1 cellular context compared by ENCODE assay signal in the genomic region with DNA sequence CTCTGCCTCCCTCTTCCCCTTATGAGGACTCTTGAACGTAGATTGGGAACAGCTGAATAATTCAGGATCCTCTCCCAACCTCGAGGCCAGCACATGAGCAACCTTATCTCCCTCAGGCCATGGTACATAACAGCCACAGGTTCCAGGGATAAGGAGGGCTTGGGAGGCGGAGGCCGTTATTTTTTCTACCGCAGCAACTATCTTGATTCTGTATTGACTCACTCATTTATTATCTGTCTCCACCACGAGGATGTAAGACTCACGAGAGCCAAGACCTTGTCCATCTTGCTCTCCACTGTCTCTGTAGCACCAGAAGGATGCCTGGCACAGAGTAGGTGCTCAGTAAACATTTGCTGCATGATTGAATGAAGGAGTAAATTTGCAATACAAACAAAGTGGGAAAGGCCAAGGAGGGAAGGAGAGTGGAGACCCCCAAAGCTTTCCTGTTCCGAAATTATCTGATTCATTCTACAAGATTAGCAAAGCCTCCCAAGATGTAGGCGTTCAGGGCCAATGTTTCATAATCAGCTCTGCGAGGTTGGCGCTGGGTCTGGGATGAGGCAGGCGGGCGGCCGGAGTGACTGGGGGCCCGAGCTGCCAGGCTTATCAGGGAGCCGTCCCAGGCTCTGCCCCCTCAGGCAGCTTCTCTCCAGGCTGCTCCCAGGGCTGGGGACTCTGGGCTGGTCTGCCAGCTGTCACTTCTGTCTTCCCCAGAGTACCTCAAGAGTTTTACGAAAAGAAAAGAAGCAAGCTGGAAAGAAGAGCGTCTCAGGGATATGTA.
TF ChIP-seq lines count a peak whose summit lies in the region.

No MANE protein-coding gene starts in this region.

TF ChIP-seq in K562, 482 proteins besides CTCF, POLR2A, EP300 and RAD21 (continued from another document and continues in another):
- TF ChIP-seq, protein P1, sequence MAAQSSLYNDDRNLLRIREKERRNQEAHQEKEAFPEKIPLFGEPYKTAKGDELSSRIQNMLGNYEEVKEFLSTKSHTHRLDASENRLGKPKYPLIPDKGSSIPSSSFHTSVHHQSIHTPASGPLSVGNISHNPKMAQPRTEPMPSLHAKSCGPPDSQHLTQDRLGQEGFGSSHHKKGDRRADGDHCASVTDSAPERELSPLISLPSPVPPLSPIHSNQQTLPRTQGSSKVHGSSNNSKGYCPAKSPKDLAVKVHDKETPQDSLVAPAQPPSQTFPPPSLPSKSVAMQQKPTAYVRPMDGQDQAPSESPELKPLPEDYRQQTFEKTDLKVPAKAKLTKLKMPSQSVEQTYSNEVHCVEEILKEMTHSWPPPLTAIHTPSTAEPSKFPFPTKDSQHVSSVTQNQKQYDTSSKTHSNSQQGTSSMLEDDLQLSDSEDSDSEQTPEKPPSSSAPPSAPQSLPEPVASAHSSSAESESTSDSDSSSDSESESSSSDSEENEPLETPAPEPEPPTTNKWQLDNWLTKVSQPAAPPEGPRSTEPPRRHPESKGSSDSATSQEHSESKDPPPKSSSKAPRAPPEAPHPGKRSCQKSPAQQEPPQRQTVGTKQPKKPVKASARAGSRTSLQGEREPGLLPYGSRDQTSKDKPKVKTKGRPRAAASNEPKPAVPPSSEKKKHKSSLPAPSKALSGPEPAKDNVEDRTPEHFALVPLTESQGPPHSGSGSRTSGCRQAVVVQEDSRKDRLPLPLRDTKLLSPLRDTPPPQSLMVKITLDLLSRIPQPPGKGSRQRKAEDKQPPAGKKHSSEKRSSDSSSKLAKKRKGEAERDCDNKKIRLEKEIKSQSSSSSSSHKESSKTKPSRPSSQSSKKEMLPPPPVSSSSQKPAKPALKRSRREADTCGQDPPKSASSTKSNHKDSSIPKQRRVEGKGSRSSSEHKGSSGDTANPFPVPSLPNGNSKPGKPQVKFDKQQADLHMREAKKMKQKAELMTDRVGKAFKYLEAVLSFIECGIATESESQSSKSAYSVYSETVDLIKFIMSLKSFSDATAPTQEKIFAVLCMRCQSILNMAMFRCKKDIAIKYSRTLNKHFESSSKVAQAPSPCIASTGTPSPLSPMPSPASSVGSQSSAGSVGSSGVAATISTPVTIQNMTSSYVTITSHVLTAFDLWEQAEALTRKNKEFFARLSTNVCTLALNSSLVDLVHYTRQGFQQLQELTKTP (IDR thresholded peaks at IDR 0.05; ENCODE audit: low read depth in 1 of 2, partially characterized antibody in 2 of 2): peak in 1 of 2 experiments; percentile 58
- TF ChIP-seq NEUROD1 (IDR thresholded peaks at IDR 0.05; ENCODE audit: borderline replicate concordance, low read depth, low read length, partially characterized antibody) (peak; percentile 54), MTA3 (IDR thresholded peaks at IDR 0.05; ENCODE audit: borderline replicate concordance) (peak; percentile 70; the same call in 1 of the 2 replicates), ZNF551 (CRISPR knock-in tag; IDR thresholded peaks at IDR 0.05) (no peak), ZNF79 (CRISPR knock-in tag; IDR thresholded peaks at IDR 0.05; ENCODE audit: low read depth) (no peak), SIN3A (IDR thresholded peaks at IDR 0.05; ENCODE audit: borderline replicate concordance in 2 of 2, control insufficient read depth in 1 of 2, low read depth in 2 of 2, low read length in 2 of 2) (no peak), KLF13 (tag; IDR thresholded peaks at IDR 0.05; ENCODE audit: borderline replicate concordance, low read depth) (no peak), YBX1 (IDR thresholded peaks at IDR 0.05) (no peak), IFI16 (CRISPR knock-in tag; IDR thresholded peaks at IDR 0.05) (no peak), PTBP1 (IDR thresholded peaks at IDR 0.05; ENCODE audit: low read depth, low read length) (no peak), ZNF232 (CRISPR knock-in tag; IDR thresholded peaks at IDR 0.05) (no peak), CC2D1A (IDR thresholded peaks at IDR 0.05) (peak; percentile 94), LARP7 (IDR thresholded peaks at IDR 0.05) (no peak), ZNF589 (CRISPR knock-in tag; IDR thresholded peaks at IDR 0.05; ENCODE audit: low read depth) (peak; percentile 95), IRF2 (CRISPR knock-in tag; IDR thresholded peaks at IDR 0.05) (no peak), MYNN (IDR thresholded peaks at IDR 0.05) (peak; percentile 80), MYNN (CRISPR knock-in tag; IDR thresholded peaks at IDR 0.05) (no peak), OTX1 (CRISPR knock-in tag; IDR thresholded peaks at IDR 0.05) (no peak), ZEB2 (IDR thresholded peaks at IDR 0.05) (peak; percentile 77), COPS2 (conservative IDR thresholded peaks at IDR 0.05) (no peak), SRSF3 (IDR thresholded peaks at IDR 0.05; ENCODE audit: insufficient read depth, low read length) (no peak), GATAD2B (IDR thresholded peaks at IDR 0.05; ENCODE audit: borderline replicate concordance) (peak; percentile 50; the same call in 1 of the 2 replicates), NR2F6 (CRISPR knock-in tag; IDR thresholded peaks at IDR 0.05) (no peak), RCOR1 (IDR thresholded peaks at IDR 0.05; ENCODE audit: borderline replicate concordance in 1 of 2, low read depth in 2 of 2, low read length in 2 of 2) (peak in 1 of 2 experiments; percentile 89; a peak in 3 of 4 replicates), ZNF24 (IDR thresholded peaks at IDR 0.05) (peak; percentile 40; the same call in 1 of the 2 replicates), ZNF134 (CRISPR knock-in tag; conservative IDR thresholded peaks at IDR 0.05) (no peak), KLF6 (CRISPR knock-in tag; IDR thresholded peaks at IDR 0.05; ENCODE audit: borderline replicate concordance) (peak; percentile 69; the same call in 1 of the 2 replicates), SAP30 (IDR thresholded peaks at IDR 0.05; ENCODE audit: borderline replicate concordance, insufficient read depth, low read depth, low read length, poor library complexity, severe bottlenecking) (no peak), RNF2 (IDR thresholded peaks at IDR 0.05) (peak; percentile 93), SAFB2 (IDR thresholded peaks at IDR 0.05; ENCODE audit: borderline replicate concordance, low read depth, low read length, severe bottlenecking) (no peak), ZNF197 (CRISPR knock-in tag; IDR thresholded peaks at IDR 0.05; ENCODE audit: low read depth) (peak; percentile 89; the same call in 1 of the 2 replicates), ZNF707 (CRISPR knock-in tag; conservative IDR thresholded peaks at IDR 0.05) (no peak), EHMT2 (IDR thresholded peaks at IDR 0.05) (0 out of 2 replicates have a peak, but pooled peaks have one; percentile 47), BACH1 (tag; IDR thresholded peaks at IDR 0.05) (no peak), CBFA2T3 (IDR thresholded peaks at IDR 0.05) (peak; percentile 99)
- TF ChIP-seq, protein P2, sequence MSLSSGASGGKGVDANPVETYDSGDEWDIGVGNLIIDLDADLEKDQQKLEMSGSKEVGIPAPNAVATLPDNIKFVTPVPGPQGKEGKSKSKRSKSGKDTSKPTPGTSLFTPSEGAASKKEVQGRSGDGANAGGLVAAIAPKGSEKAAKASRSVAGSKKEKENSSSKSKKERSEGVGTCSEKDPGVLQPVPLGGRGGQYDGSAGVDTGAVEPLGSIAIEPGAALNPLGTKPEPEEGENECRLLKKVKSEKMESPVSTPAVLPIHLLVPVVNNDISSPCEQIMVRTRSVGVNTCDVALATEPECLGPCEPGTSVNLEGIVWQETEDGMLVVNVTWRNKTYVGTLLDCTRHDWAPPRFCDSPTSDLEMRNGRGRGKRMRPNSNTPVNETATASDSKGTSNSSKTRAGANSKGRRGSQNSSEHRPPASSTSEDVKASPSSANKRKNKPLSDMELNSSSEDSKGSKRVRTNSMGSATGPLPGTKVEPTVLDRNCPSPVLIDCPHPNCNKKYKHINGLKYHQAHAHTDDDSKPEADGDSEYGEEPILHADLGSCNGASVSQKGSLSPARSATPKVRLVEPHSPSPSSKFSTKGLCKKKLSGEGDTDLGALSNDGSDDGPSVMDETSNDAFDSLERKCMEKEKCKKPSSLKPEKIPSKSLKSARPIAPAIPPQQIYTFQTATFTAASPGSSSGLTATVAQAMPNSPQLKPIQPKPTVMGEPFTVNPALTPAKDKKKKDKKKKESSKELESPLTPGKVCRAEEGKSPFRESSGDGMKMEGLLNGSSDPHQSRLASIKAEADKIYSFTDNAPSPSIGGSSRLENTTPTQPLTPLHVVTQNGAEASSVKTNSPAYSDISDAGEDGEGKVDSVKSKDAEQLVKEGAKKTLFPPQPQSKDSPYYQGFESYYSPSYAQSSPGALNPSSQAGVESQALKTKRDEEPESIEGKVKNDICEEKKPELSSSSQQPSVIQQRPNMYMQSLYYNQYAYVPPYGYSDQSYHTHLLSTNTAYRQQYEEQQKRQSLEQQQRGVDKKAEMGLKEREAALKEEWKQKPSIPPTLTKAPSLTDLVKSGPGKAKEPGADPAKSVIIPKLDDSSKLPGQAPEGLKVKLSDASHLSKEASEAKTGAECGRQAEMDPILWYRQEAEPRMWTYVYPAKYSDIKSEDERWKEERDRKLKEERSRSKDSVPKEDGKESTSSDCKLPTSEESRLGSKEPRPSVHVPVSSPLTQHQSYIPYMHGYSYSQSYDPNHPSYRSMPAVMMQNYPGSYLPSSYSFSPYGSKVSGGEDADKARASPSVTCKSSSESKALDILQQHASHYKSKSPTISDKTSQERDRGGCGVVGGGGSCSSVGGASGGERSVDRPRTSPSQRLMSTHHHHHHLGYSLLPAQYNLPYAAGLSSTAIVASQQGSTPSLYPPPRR (CRISPR knock-in tag; IDR thresholded peaks at IDR 0.05; ENCODE audit: borderline replicate concordance): peak; percentile 73; the same call in 1 of the 2 replicates
- TF ChIP-seq, protein P3, sequence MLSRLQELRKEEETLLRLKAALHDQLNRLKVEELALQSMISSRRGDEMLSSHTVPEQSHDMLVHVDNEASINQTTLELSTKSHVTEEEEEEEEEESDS (CRISPR knock-in tag; IDR thresholded peaks at IDR 0.05): no peak
- TF ChIP-seq, protein P4, sequence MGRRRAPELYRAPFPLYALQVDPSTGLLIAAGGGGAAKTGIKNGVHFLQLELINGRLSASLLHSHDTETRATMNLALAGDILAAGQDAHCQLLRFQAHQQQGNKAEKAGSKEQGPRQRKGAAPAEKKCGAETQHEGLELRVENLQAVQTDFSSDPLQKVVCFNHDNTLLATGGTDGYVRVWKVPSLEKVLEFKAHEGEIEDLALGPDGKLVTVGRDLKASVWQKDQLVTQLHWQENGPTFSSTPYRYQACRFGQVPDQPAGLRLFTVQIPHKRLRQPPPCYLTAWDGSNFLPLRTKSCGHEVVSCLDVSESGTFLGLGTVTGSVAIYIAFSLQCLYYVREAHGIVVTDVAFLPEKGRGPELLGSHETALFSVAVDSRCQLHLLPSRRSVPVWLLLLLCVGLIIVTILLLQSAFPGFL (CRISPR knock-in tag; IDR thresholded peaks at IDR 0.05): no peak
- TF ChIP-seq, protein P5, sequence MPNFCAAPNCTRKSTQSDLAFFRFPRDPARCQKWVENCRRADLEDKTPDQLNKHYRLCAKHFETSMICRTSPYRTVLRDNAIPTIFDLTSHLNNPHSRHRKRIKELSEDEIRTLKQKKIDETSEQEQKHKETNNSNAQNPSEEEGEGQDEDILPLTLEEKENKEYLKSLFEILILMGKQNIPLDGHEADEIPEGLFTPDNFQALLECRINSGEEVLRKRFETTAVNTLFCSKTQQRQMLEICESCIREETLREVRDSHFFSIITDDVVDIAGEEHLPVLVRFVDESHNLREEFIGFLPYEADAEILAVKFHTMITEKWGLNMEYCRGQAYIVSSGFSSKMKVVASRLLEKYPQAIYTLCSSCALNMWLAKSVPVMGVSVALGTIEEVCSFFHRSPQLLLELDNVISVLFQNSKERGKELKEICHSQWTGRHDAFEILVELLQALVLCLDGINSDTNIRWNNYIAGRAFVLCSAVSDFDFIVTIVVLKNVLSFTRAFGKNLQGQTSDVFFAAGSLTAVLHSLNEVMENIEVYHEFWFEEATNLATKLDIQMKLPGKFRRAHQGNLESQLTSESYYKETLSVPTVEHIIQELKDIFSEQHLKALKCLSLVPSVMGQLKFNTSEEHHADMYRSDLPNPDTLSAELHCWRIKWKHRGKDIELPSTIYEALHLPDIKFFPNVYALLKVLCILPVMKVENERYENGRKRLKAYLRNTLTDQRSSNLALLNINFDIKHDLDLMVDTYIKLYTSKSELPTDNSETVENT (CRISPR knock-in tag; IDR thresholded peaks at IDR 0.05): no peak
- TF ChIP-seq, protein P6, sequence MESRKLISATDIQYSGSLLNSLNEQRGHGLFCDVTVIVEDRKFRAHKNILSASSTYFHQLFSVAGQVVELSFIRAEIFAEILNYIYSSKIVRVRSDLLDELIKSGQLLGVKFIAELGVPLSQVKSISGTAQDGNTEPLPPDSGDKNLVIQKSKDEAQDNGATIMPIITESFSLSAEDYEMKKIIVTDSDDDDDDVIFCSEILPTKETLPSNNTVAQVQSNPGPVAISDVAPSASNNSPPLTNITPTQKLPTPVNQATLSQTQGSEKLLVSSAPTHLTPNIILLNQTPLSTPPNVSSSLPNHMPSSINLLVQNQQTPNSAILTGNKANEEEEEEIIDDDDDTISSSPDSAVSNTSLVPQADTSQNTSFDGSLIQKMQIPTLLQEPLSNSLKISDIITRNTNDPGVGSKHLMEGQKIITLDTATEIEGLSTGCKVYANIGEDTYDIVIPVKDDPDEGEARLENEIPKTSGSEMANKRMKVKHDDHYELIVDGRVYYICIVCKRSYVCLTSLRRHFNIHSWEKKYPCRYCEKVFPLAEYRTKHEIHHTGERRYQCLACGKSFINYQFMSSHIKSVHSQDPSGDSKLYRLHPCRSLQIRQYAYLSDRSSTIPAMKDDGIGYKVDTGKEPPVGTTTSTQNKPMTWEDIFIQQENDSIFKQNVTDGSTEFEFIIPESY (CRISPR knock-in tag; IDR thresholded peaks at IDR 0.05): peak; percentile 26; the same call in 1 of the 2 replicates
- TF ChIP-seq, protein P7, sequence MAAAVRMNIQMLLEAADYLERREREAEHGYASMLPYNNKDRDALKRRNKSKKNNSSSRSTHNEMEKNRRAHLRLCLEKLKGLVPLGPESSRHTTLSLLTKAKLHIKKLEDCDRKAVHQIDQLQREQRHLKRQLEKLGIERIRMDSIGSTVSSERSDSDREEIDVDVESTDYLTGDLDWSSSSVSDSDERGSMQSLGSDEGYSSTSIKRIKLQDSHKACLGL (CRISPR knock-in tag; IDR thresholded peaks at IDR 0.05; ENCODE audit: borderline replicate concordance, poor library complexity, severe bottlenecking): no peak
- TF ChIP-seq, protein P8, sequence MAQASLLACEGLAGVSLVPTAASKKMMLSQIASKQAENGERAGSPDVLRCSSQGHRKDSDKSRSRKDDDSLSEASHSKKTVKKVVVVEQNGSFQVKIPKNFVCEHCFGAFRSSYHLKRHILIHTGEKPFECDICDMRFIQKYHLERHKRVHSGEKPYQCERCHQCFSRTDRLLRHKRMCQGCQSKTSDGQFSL (CRISPR knock-in tag; IDR thresholded peaks at IDR 0.05): no peak
- TF ChIP-seq, protein P8 (tag; IDR thresholded peaks at IDR 0.05): no peak
- TF ChIP-seq, protein P9, sequence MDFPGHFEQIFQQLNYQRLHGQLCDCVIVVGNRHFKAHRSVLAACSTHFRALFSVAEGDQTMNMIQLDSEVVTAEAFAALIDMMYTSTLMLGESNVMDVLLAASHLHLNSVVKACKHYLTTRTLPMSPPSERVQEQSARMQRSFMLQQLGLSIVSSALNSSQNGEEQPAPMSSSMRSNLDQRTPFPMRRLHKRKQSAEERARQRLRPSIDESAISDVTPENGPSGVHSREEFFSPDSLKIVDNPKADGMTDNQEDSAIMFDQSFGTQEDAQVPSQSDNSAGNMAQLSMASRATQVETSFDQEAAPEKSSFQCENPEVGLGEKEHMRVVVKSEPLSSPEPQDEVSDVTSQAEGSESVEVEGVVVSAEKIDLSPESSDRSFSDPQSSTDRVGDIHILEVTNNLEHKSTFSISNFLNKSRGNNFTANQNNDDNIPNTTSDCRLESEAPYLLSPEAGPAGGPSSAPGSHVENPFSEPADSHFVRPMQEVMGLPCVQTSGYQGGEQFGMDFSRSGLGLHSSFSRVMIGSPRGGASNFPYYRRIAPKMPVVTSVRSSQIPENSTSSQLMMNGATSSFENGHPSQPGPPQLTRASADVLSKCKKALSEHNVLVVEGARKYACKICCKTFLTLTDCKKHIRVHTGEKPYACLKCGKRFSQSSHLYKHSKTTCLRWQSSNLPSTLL (IDR thresholded peaks at IDR 0.05): no peak
